In the genomic region with DNA sequence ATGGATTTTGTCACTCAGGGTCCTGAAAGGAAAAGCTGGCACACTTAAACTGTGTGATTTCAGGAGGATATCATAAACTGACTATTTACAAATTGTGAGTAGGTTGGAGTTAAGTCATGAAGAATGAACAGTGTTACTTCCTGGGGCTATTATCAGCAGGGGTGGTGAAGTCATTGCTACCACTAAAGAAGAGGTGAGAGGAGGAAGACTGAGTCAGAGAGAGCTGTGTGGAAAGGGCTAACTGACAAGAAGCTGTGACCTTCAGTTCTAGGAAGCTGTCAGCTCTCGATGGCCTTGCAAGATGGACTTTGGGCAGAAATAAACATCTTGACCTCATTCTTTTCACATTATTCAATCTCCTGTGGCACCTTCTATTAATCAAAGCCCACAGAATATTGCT, we compare ENCODE assay signal across 13 cellular contexts.
A peak's percentile ranks its signal among the peaks of the same experiment; 100 is the strongest.
DNase-seq lines count a peak whose midpoint lies in the region; ATAC-seq and TF ChIP-seq lines count a peak whose summit lies in the region.
"Had no signal": no experiment of that assay in that cellular context is flagged by ENCODE, and none has a peak within 500 bp of the region (broad histone marks: within the 10 kb centered on the region; RNA-seq: fewer than 3 reads in every experiment).

No MANE protein-coding gene starts in this region.

- H3K4me1 Mint-ChIP-seq in activated CD4-positive, alpha-beta memory T cell treated with anti-CD3 and anti-CD28 coated beads, Interleukin-2, amount 10 ng/mL, durations not matched to agents 7 days and 5 days, result no peaks in the 10 kb centered on the region

- H3K4me1 ChIP-seq in cardiac muscle cell (ENCODE audit: low read depth) (peaks cover 52% of the 10 kb centered on the region), right atrium auricular region (peaks cover 0 to 7% of the 10 kb centered on the region in 2 donors), fibroblast of lung (ENCODE audit: control insufficient read depth, extremely low read depth, insufficient read depth, low read length) (peaks cover 8% of the 10 kb centered on the region), BE2C (peaks cover 14% of the 10 kb centered on the region)

- H3K36me3 ChIP-seq in cardiac muscle cell (no peaks in the 10 kb centered on the region), right atrium auricular region (no peaks in the 10 kb centered on the region), fibroblast of lung (ENCODE audit: control insufficient read depth, insufficient read depth, low read length) (no peaks in the 10 kb centered on the region), BE2C (no peaks in the 10 kb centered on the region)
- H3K36me3 ChIP-seq: BLaER1 treated with 17β-estradiol and CSF1 and Interleukin-3, amounts not matched to agents 10 nM and 100 nM had no signal

- H3K4me3 Mint-ChIP-seq in activated CD4-positive, alpha-beta memory T cell treated with anti-CD3 and anti-CD28 coated beads, Interleukin-2, amount 10 ng/mL, durations not matched to agents 7 days and 5 days, result no peak overlapping the region
- H3K4me3 Mint-ChIP-seq: mesothelial cell of epicardium had no signal

- H3K4me2 ChIP-seq in fibroblast of lung (ENCODE audit: extremely low read depth, insufficient read depth, low read length), result no peak overlapping the region

- H2AFZ ChIP-seq in fibroblast of lung (ENCODE audit: low read length), result no peak overlapping the region

- H3K9ac ChIP-seq in fibroblast of lung (ENCODE audit: insufficient read depth, low read length), result no peak overlapping the region
- H3K9ac ChIP-seq: BLaER1 treated with 17β-estradiol and CSF1 and Interleukin-3, amounts not matched to agents 10 nM and 100 nM had no signal

- TF ChIP-seq CTCF in cardiac muscle cell (IDR thresholded peaks at IDR 0.05; ENCODE audit: low read depth, low read length) (no peak), right atrium auricular region (IDR thresholded peaks at IDR 0.05) (no peak), fibroblast of lung (conservative IDR thresholded peaks at IDR 0.05 in 1 of 2, IDR thresholded peaks at IDR 0.05 in 1 of 2; ENCODE audit: low read depth in 1 of 2, low read length in 2 of 2) (no peak), BE2C (IDR thresholded peaks at IDR 0.05; ENCODE audit: low read depth, low read length) (no peak)

- CTCF ChIA-PET in activated CD4-positive, alpha-beta memory T cell treated with anti-CD3 and anti-CD28 coated beads, Interleukin-2, amount 10 ng/mL, durations not matched to agents 7 days and 5 days (lab: Charles Lee), result no interaction called here

- peak; percentile 89 for ATAC-seq in stimulated activated naive CD8-positive, alpha-beta T cell treated with anti-CD3 and anti-CD28 coated beads, Interleukin-15, Interleukin-2, amounts not matched to agents 100 U/mL and 50 U/mL, for 24 hours
- ATAC-seq: esophagus mucosa had no signal

- no peak overlapping the region for H3K27ac Mint-ChIP-seq in activated CD4-positive, alpha-beta memory T cell treated with anti-CD3 and anti-CD28 coated beads, Interleukin-2, amount 10 ng/mL, durations not matched to agents 7 days and 5 days
- H3K27ac Mint-ChIP-seq: mesothelial cell of epicardium had no signal

- no peak overlapping the region for H3K4me3 ChIP-seq in cardiac muscle cell
- H3K4me3 ChIP-seq in right atrium auricular region, result no peak overlapping the region
- H3K4me3 ChIP-seq in fibroblast of lung (replicated peaks in 1 of 4; ENCODE audit: control extremely low read depth in 1 of 4, insufficient read depth in 1 of 4, low read depth in 3 of 4, low read length in 4 of 4), result no peak overlapping the region
- no peak overlapping the region for H3K4me3 ChIP-seq in BE2C (ENCODE audit: low read depth, low read length)
- H3K4me3 ChIP-seq: BLaER1 treated with 17β-estradiol and CSF1 and Interleukin-3, amounts not matched to agents 10 nM and 100 nM; skin epidermis had no signal

- POLR2A ChIA-PET in activated CD4-positive, alpha-beta memory T cell treated with anti-CD3 and anti-CD28 coated beads, Interleukin-2, amount 10 ng/mL, durations not matched to agents 7 days and 5 days (lab: Charles Lee), result no interaction called here

- H3K27me3 ChIP-seq in cardiac muscle cell (no peaks in the 10 kb centered on the region), right atrium auricular region (no peaks in the 10 kb centered on the region), fibroblast of lung (ENCODE audit: control insufficient read depth, insufficient read depth, low read length) (no peaks in the 10 kb centered on the region), BE2C (no peaks in the 10 kb centered on the region)
- H3K27me3 ChIP-seq: BLaER1 treated with 17β-estradiol and CSF1 and Interleukin-3, amounts not matched to agents 10 nM and 100 nM had no signal

- H3K36me3 Mint-ChIP-seq in activated CD4-positive, alpha-beta memory T cell treated with anti-CD3 and anti-CD28 coated beads, Interleukin-2, amount 10 ng/mL, durations not matched to agents 7 days and 5 days (ENCODE audit: low read depth), result no peaks in the 10 kb centered on the region
- H3K36me3 Mint-ChIP-seq: mesothelial cell of epicardium had no signal

- H3K79me2 ChIP-seq in fibroblast of lung (ENCODE audit: control insufficient read depth, insufficient read depth, low read length), result no peaks in the 10 kb centered on the region

- no peaks in the 10 kb centered on the region for H4K20me1 ChIP-seq in fibroblast of lung (ENCODE audit: control insufficient read depth, extremely low read depth, insufficient read depth, low read length)
- H4K20me1 ChIP-seq: BLaER1 treated with 17β-estradiol and CSF1 and Interleukin-3, amounts not matched to agents 10 nM and 100 nM had no signal

- DNase-seq in cardiac muscle cell (ENCODE audit: low read depth in 1 of 2, low spot score in 1 of 2), result peak; percentile 27 to 70
- no peak for DNase-seq in right atrium auricular region (ENCODE audit: low spot score)
- peak; percentile 54 for DNase-seq in OCI-M1 (lab: John Stamatoyannopoulos, UW)
- peak; percentile 6 to 94 for DNase-seq in fibroblast of lung (ENCODE audit: low read depth in 2 of 2)
- DNase-seq in stimulated activated naive CD8-positive, alpha-beta T cell treated with anti-CD3 and anti-CD28 coated beads, Interleukin-15, Interleukin-2, amounts not matched to agents 100 U/mL and 50 U/mL, for 24 hours, result no peak
- DNase-seq in activated CD4-positive, alpha-beta memory T cell treated with anti-CD3 and anti-CD28 coated beads, Interleukin-2, amount 10 ng/mL, durations not matched to agents 7 days and 5 days, result no peak
- DNase-seq in BE2C, result no peak
- no peak for DNase-seq in superior temporal gyrus (ENCODE audit: extremely low spot score)
- DNase-seq: activated gamma-delta T cell had no signal

- H3K9me3 ChIP-seq in cardiac muscle cell (ENCODE audit: low read depth), result no peaks in the 10 kb centered on the region
- no peaks in the 10 kb centered on the region for H3K9me3 ChIP-seq in right atrium auricular region
- H3K9me3 ChIP-seq in fibroblast of lung (ENCODE audit: control insufficient read depth, insufficient read depth, low read depth, low read length), result no peaks in the 10 kb centered on the region
- no peaks in the 10 kb centered on the region for H3K9me3 ChIP-seq in BE2C

- peaks cover 6% of the 10 kb centered on the region for H3K27me3 Mint-ChIP-seq in activated CD4-positive, alpha-beta memory T cell treated with anti-CD3 and anti-CD28 coated beads, Interleukin-2, amount 10 ng/mL, durations not matched to agents 7 days and 5 days

- peak overlapping the region; percentile 93 for H3K27ac ChIP-seq in cardiac muscle cell
- H3K27ac ChIP-seq in right atrium auricular region, result no peak overlapping the region
- no peak overlapping the region for H3K27ac ChIP-seq in fibroblast of lung (ENCODE audit: insufficient read depth, low read length)
- H3K27ac ChIP-seq: BLaER1 treated with 17β-estradiol and CSF1 and Interleukin-3, amounts not matched to agents 10 nM and 100 nM; skin epidermis had no signal

- H3K9me3 Mint-ChIP-seq in activated CD4-positive, alpha-beta memory T cell treated with anti-CD3 and anti-CD28 coated beads, Interleukin-2, amount 10 ng/mL, durations not matched to agents 7 days and 5 days, result no peaks in the 10 kb centered on the region

Comparison
In these comparisons a context has a peak if more than half of its experiments do, and no peak if none do; other contexts are left out.
1. DNase-seq: peak in cardiac muscle cell (2 of 2), OCI-M1 (single experiment) and fibroblast of lung (2 of 2); none in right atrium auricular region (single experiment), stimulated activated naive CD8-positive, alpha-beta T cell treated with anti-CD3 and anti-CD28 coated beads, Interleukin-15, Interleukin-2, amounts not matched to agents 100 U/mL and 50 U/mL, for 24 hours (single experiment), activated CD4-positive, alpha-beta memory T cell treated with anti-CD3 and anti-CD28 coated beads, Interleukin-2, amount 10 ng/mL, durations not matched to agents 7 days and 5 days (single experiment), BE2C (single experiment) and superior temporal gyrus (single experiment).